Comparison of ENCODE assay signal across 9 cellular contexts in the genomic region with DNA sequence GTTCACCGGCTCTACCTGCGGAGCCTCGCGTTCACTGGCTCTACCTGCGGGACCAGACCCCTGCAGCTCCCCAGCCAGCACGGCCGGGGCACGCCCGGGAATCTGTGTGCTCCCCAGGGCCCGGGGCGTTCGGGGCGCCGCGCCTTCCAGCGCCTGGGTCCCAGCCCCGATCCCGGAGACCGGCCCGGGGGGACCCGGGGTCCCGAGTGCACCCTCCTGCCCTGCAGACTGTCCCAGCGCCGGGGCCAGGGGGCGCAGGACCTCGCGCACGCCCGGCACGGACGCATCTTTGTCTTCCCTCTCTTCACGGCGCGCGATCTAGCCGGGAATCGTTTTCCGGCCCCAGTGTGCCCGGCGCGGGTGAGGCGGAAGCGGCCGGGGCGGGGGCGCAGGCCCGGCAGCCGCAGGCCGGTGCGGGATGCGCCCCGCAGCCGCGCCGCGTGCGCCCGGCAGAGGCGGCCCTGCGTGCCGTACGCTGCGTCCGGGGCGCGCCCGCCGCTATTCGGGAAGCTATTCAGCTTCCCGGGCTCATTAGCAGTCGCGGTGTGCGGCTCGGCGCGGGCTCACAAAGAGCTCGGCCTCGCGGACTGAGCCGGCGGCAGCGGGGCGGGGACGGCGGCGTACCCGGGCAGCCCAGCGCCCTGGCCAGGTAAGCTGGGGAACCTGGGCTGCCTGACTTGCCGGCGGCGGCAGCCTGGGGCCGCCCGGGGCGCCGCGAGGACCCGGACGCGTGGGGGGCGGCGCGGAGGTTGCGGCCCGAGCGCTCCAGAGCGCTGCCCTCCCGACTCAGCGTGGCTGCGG. TPM values are rescaled to one million over a fixed set of nuclear protein-coding genes. Genes with fewer than 3 reads are reported as not detected.
DNase-seq lines count a peak whose midpoint lies in the region; ATAC-seq and TF ChIP-seq lines count a peak whose summit lies in the region.
"Had no signal": no experiment of that assay in that cellular context is flagged by ENCODE, and none has a peak within 500 bp of the region (broad histone marks: within the 10 kb centered on the region; RNA-seq: fewer than 3 reads in every experiment).

A gene (plus strand): TSS at position 345 of the 801 bp plus-strand sequence. CDS start 167,911 bp downstream, outside the sequence.

- H3K4me1 ChIP-seq in CD8-positive, alpha-beta T cell (ENCODE audit: insufficient read depth, low read length), result peaks cover 44% of the 10 kb centered on the region
- H3K4me1 ChIP-seq in foreskin keratinocyte, result no peaks in the 10 kb centered on the region
- H3K4me1 ChIP-seq in prostate gland (replicated peaks), result no peaks in the 10 kb centered on the region

- WGBS in prostate gland, result 2% methylated on average over 26 of the region's 109 CpGs

- peak within 1 kb of the TSS; percentile 91 for H3K4me3 Mint-ChIP-seq in CD8-positive, alpha-beta T cell
- peak within 1 kb of the TSS; percentile 61 for H3K4me3 Mint-ChIP-seq in activated T-helper 1 cell treated with anti-CD3 and anti-CD28 coated beads, Interleukin-12 subunit alpha, Interleukin-12 subunit beta, Interleukin-2, Interleukin-4 antibody, amounts not matched to agents 30 ng/mL and 10 ng/mL and 1 ng/mL, durations not matched to agents 14 hours and 24 hours and 36 hours

- peaks cover 46% of the 10 kb centered on the region for H3K4me1 Mint-ChIP-seq in CD8-positive, alpha-beta T cell (ENCODE audit: low read depth)
- H3K4me1 Mint-ChIP-seq in activated T-helper 1 cell treated with anti-CD3 and anti-CD28 coated beads, Interleukin-12 subunit alpha, Interleukin-12 subunit beta, Interleukin-2, Interleukin-4 antibody, amounts not matched to agents 30 ng/mL and 10 ng/mL and 1 ng/mL, durations not matched to agents 14 hours and 24 hours and 36 hours (ENCODE audit: low read depth), result peaks cover 12% of the 10 kb centered on the region

- TF ChIP-seq POLR2A in NB4 (IDR thresholded peaks at IDR 0.05; ENCODE audit: extremely low read depth, insufficient read length) (no peak), prostate gland (IDR thresholded peaks at IDR 0.05) (no peak)

- POLR2A ChIA-PET in CD8-positive, alpha-beta T cell (lab: Charles Lee), result interaction anchor here (0.6 to 2.8 kb wide), 9 partner anchors 27 to 89 kb away, joined by 3 to 10 read pairs (median 4); no protein-coding TSS in a partner anchor

- CTCF ChIA-PET in CD8-positive, alpha-beta T cell (lab: Charles Lee), result interaction anchor here (0.7 to 9.0 kb wide), 4 partner anchors 12 to 93 kb away, joined by 3 to 41 read pairs (median 6); no protein-coding TSS in a partner anchor

- peak within 1 kb of the TSS; percentile 99 for H3K27ac Mint-ChIP-seq in CD8-positive, alpha-beta T cell
- H3K27ac Mint-ChIP-seq in activated T-helper 1 cell treated with anti-CD3 and anti-CD28 coated beads, Interleukin-12 subunit alpha, Interleukin-12 subunit beta, Interleukin-2, Interleukin-4 antibody, amounts not matched to agents 30 ng/mL and 10 ng/mL and 1 ng/mL, durations not matched to agents 14 hours and 24 hours and 36 hours, result no peak within 1 kb of the TSS

- H3K27me3 ChIP-seq in CD8-positive, alpha-beta T cell (ENCODE audit: insufficient read depth, low read length), result no peaks in the 10 kb centered on the region
- H3K27me3 ChIP-seq in foreskin keratinocyte (no peaks in the 10 kb centered on the region), prostate gland (replicated peaks; ENCODE audit: insufficient read depth) (no peaks in the 10 kb centered on the region)

- peak within 1 kb of the TSS; percentile 75 for H3K4me3 ChIP-seq in CD8-positive, alpha-beta T cell (ENCODE audit: low read depth, low read length)
- H3K4me3 ChIP-seq in NB4 (ENCODE audit: low read depth, low read length), result no peak within 1 kb of the TSS
- peak within 1 kb of the TSS; percentile 42 to 48 for H3K4me3 ChIP-seq in prostate gland

- H3K36me3 Mint-ChIP-seq in CD8-positive, alpha-beta T cell, result peaks cover 3% of the 10 kb centered on the region
- H3K36me3 Mint-ChIP-seq in activated T-helper 1 cell treated with anti-CD3 and anti-CD28 coated beads, Interleukin-12 subunit alpha, Interleukin-12 subunit beta, Interleukin-2, Interleukin-4 antibody, amounts not matched to agents 30 ng/mL and 10 ng/mL and 1 ng/mL, durations not matched to agents 14 hours and 24 hours and 36 hours (ENCODE audit: low read depth), result peaks cover 2% of the 10 kb centered on the region

- no peaks in the 10 kb centered on the region for H3K9me3 ChIP-seq in CD8-positive, alpha-beta T cell (ENCODE audit: low read length)
- H3K9me3 ChIP-seq in prostate gland, result no peaks in the 10 kb centered on the region

- no peaks in the 10 kb centered on the region for H3K27me3 Mint-ChIP-seq in CD8-positive, alpha-beta T cell (ENCODE audit: low read depth)
- H3K27me3 Mint-ChIP-seq in activated T-helper 1 cell treated with anti-CD3 and anti-CD28 coated beads, Interleukin-12 subunit alpha, Interleukin-12 subunit beta, Interleukin-2, Interleukin-4 antibody, amounts not matched to agents 30 ng/mL and 10 ng/mL and 1 ng/mL, durations not matched to agents 14 hours and 24 hours and 36 hours (ENCODE audit: insufficient read depth), result peaks cover 46% of the 10 kb centered on the region

- peak; percentile 59 for ATAC-seq in CD8-positive, alpha-beta T cell
- ATAC-seq in foreskin keratinocyte (peak; percentile 71), GM19467 (IDR thresholded peaks at IDR 0.05; ENCODE audit: unreplicated experiment) (no peak), HG03175 (IDR thresholded peaks at IDR 0.05; ENCODE audit: unreplicated experiment) (no peak)

- no peaks in the 10 kb centered on the region for H3K9me3 Mint-ChIP-seq in CD8-positive, alpha-beta T cell
- H3K9me3 Mint-ChIP-seq in activated T-helper 1 cell treated with anti-CD3 and anti-CD28 coated beads, Interleukin-12 subunit alpha, Interleukin-12 subunit beta, Interleukin-2, Interleukin-4 antibody, amounts not matched to agents 30 ng/mL and 10 ng/mL and 1 ng/mL, durations not matched to agents 14 hours and 24 hours and 36 hours, result no peaks in the 10 kb centered on the region

- DNase-seq in CD8-positive, alpha-beta T cell, result peak; percentile 9 to 79 (median 54)
- DNase-seq in NB4 (ENCODE audit: low read depth) (peak; percentile 65), foreskin keratinocyte (peak in 1 of 2 donors; percentile 18), prostate gland (ENCODE audit: low spot score) (no peak), epidermal melanocyte (ENCODE audit: insufficient read length, low spot score) (no peak)
- DNase-seq in activated T-helper 1 cell treated with anti-CD3 and anti-CD28 coated beads, Interleukin-12 subunit alpha, Interleukin-12 subunit beta, Interleukin-2, Interleukin-4 antibody, amounts not matched to agents 30 ng/mL and 10 ng/mL and 1 ng/mL, durations not matched to agents 14 hours and 24 hours and 36 hours (ENCODE audit: low spot score), result peak; percentile 6

- H3K27ac ChIP-seq in CD8-positive, alpha-beta T cell (ENCODE audit: low read depth, low read length), result peak within 1 kb of the TSS; percentile 67
- H3K27ac ChIP-seq in foreskin keratinocyte (no peak within 1 kb of the TSS), prostate gland (no peak within 1 kb of the TSS)
- H3K27ac ChIP-seq: HL-60 had no signal

- TF ChIP-seq CTCF in CD8-positive, alpha-beta T cell (IDR thresholded peaks at IDR 0.05), result no peak
- TF ChIP-seq CTCF in NB4 (IDR thresholded peaks at IDR 0.05; ENCODE audit: low read depth, low read length) (no peak), foreskin keratinocyte (conservative IDR thresholded peaks at IDR 0.05) (no peak), prostate gland (IDR thresholded peaks at IDR 0.05) (no peak)

- H3K36me3 ChIP-seq in CD8-positive, alpha-beta T cell (ENCODE audit: insufficient read depth, low read length), result no peaks in the 10 kb centered on the region
- no peaks in the 10 kb centered on the region for H3K36me3 ChIP-seq in prostate gland

- intact Hi-C loops in CD8-positive, alpha-beta T cell (cut with DNase I, micrococcal nuclease), result loop anchor here (1.0 to 5.0 kb wide), 3 partner anchors 36 to 89 kb away; no protein-coding TSS in a partner anchor
- intact Hi-C loops in activated T-helper 1 cell treated with anti-CD3 and anti-CD28 coated beads, Interleukin-12 subunit alpha, Interleukin-12 subunit beta, Interleukin-2, Interleukin-4 antibody, amounts not matched to agents 30 ng/mL and 10 ng/mL and 1 ng/mL, durations not matched to agents 14 hours and 24 hours and 36 hours (cut with micrococcal nuclease), result no loop called here
- intact Hi-C loops in prostate gland (cut with DNase I), result no loop called here

RNA-seq across cellular contexts. Expression of the gene that starts here (rescaled TPM):
- 100 to 1,000 TPM; 106 to 108 TPM for total RNA-seq in CD8-positive, alpha-beta T cell
- 0.80 and 0.86 TPM in 2 replicates for total RNA-seq in activated T-helper 1 cell treated with anti-CD3 and anti-CD28 coated beads, Interleukin-12 subunit alpha, Interleukin-12 subunit beta, Interleukin-2, Interleukin-4 antibody, amounts not matched to agents 30 ng/mL and 10 ng/mL and 1 ng/mL, durations not matched to agents 14 hours and 24 hours and 36 hours
- 13.9 and 21.1 TPM in 2 replicates for total RNA-seq in foreskin keratinocyte
- polyA plus RNA-seq in foreskin keratinocyte, result 7.3 and 11.3 TPM in 2 replicates
- 10 to 100 TPM in 1 of 2 donors, 1 to 10 TPM in 1; 2.6 to 25.3 TPM for total RNA-seq in prostate gland

Comparison
In these comparisons a context has a peak if more than half of its experiments do, and no peak if none do; other contexts are left out.
1. Peak in DNase-seq in activated T-helper 1 cell treated with anti-CD3 and anti-CD28 coated beads, Interleukin-12 subunit alpha, Interleukin-12 subunit beta, Interleukin-2, Interleukin-4 antibody, amounts not matched to agents 30 ng/mL and 10 ng/mL and 1 ng/mL, durations not matched to agents 14 hours and 24 hours and 36 hours; RNA of the gene not detected or under 1 TPM.
2. ATAC-seq: peak in CD8-positive, alpha-beta T cell (single experiment) and foreskin keratinocyte (single experiment); none in GM19467 (single experiment) and HG03175 (single experiment).
3. DNase-seq: peak in CD8-positive, alpha-beta T cell (7 of 7) and NB4 (single experiment); none in prostate gland (single experiment) and epidermal melanocyte (single experiment).
4. intact Hi-C loops: an anchor here in CD8-positive, alpha-beta T cell (1.0 to 5.0 kb wide); none called in activated T-helper 1 cell treated with anti-CD3 and anti-CD28 coated beads, Interleukin-12 subunit alpha, Interleukin-12 subunit beta, Interleukin-2, Interleukin-4 antibody, amounts not matched to agents 30 ng/mL and 10 ng/mL and 1 ng/mL, durations not matched to agents 14 hours and 24 hours and 36 hours and prostate gland.